ENCODE assay signal across 1 cellular context in genomic region chr4:52670739-52671138, GRCh38.
TF ChIP-seq lines count a peak whose summit lies in the region.

No MANE protein-coding gene starts in this region.

TF ChIP-seq in GM23338, 12 proteins besides CTCF, POLR2A, EP300 and RAD21 (continued from another document):
- no peak for TF ChIP-seq ZNF462 (CRISPR knock-in tag; IDR thresholded peaks at IDR 0.05)
- no peak for TF ChIP-seq ETS1 (IDR thresholded peaks at IDR 0.05)
- no peak for TF ChIP-seq REST (IDR thresholded peaks at IDR 0.05; ENCODE audit: unreplicated experiment)
- no peak for TF ChIP-seq STAT1 (IDR thresholded peaks at IDR 0.05; ENCODE audit: unreplicated experiment)
- no peak for TF ChIP-seq CREB1 (CRISPR knock-in tag; IDR thresholded peaks at IDR 0.05; ENCODE audit: low read depth)
- no peak for TF ChIP-seq NANOG (IDR thresholded peaks at IDR 0.05; ENCODE audit: borderline replicate concordance)
- TF ChIP-seq ZNF114 (CRISPR knock-in tag; IDR thresholded peaks at IDR 0.05): no peak
TF ChIP-seq in GM23338: peak in this region for 0.
